In genomic region chr17:44188757-44189403, GRCh38 we compare ENCODE assay signal across 13 cellular contexts. TPM values are rescaled to one million over a fixed set of nuclear protein-coding genes. Genes with fewer than 3 reads are reported as not detected.
A peak's percentile ranks its signal among the peaks of the same experiment; 100 is the strongest.
DNase-seq lines count a peak whose midpoint lies in the region; ATAC-seq, FAIRE-seq and TF ChIP-seq lines count a peak whose summit lies in the region.
"Had no signal": no experiment of that assay in that cellular context is flagged by ENCODE, and none has a peak within 500 bp of the region (broad histone marks: within the 10 kb centered on the region; RNA-seq: fewer than 3 reads in every experiment).

No MANE protein-coding gene starts in this region.

- peaks cover 30 to 49% (median 40%) of the 10 kb centered on the region in 4 donors for H3K4me1 Mint-ChIP-seq in CD4-positive, alpha-beta memory T cell

- TF ChIP-seq RAD21 in K562 (CRISPR knock-in tag; conservative IDR thresholded peaks at IDR 0.05 in 1 of 2, IDR thresholded peaks at IDR 0.05 in 1 of 2): no peak
- no peak for TF ChIP-seq RAD21 in neural cell (conservative IDR thresholded peaks at IDR 0.05)

- POLR2A ChIA-PET in CD4-positive, alpha-beta memory T cell (lab: Charles Lee; ENCODE audit: partially characterized antibody): interaction anchor here (1.1 to 10.9 kb wide), 3 partner anchors 11 to 138 kb away, joined by 4 to 159 read pairs (median 143); partner anchors contain the start of genes ATXN7L3 and UBTF
- POLR2A ChIA-PET in K562 (lab: Yijun Ruan, JAX): interaction anchor here (2.3 kb wide), 1 partner anchor 9 kb away, joined by 14 read pairs; no protein-coding TSS in a partner anchor

- H3K9me1 ChIP-seq in K562 (ENCODE audit: control insufficient read depth, insufficient read depth, low read length): no peaks in the 10 kb centered on the region

- BruUV-seq in K562 (replicated peaks; lab: Mats Ljungman, UMichigan): no TSS peak

- H3K79me2 ChIP-seq in Karpas-422 (ENCODE audit: low read length) (peaks cover 39% of the 10 kb centered on the region), K562 (ENCODE audit: control insufficient read depth, insufficient read depth, low read length) (peaks cover 37% of the 10 kb centered on the region), neural cell (replicated peaks; ENCODE audit: insufficient read depth, low read length) (peaks cover 34% of the 10 kb centered on the region)

- no peaks in the 10 kb centered on the region for H3K27me3 Mint-ChIP-seq in CD4-positive, alpha-beta memory T cell

- no peaks in the 10 kb centered on the region for H3K9me2 ChIP-seq in Karpas-422 (replicated peaks; ENCODE audit: insufficient read depth, low read length)
- H3K9me2 ChIP-seq in neural cell (ENCODE audit: insufficient read depth, low read length): no peaks in the 10 kb centered on the region

- H3K9me3 ChIP-seq in CD4-positive, alpha-beta memory T cell (ENCODE audit: control insufficient read depth in 1 of 2, low read length in 2 of 2): no peaks in the 10 kb centered on the region
- H3K9me3 ChIP-seq in Karpas-422 (ENCODE audit: low read length): no peaks in the 10 kb centered on the region
- no peaks in the 10 kb centered on the region for H3K9me3 ChIP-seq in K562 (replicated peaks; ENCODE audit: control insufficient read depth, insufficient read depth, low read depth, low read length)
- no peaks in the 10 kb centered on the region for H3K9me3 ChIP-seq in neural cell (ENCODE audit: low read length)

- no peak for TF ChIP-seq POLR2A in K562 (conservative IDR thresholded peaks at IDR 0.05)

- H2AFZ ChIP-seq in Karpas-422 (ENCODE audit: low read length) (no peak overlapping the region), K562 (ENCODE audit: low read depth, low read length) (no peak overlapping the region), neural cell (ENCODE audit: low read depth, low read length) (no peak overlapping the region)

- H3K4me2 ChIP-seq in Karpas-422 (ENCODE audit: low read depth, low read length, poor library complexity, severe bottlenecking): peak overlapping the region; percentile 77
- H3K4me2 ChIP-seq in K562 (ENCODE audit: insufficient read depth, low read length): no peak overlapping the region
- no peak overlapping the region for H3K4me2 ChIP-seq in neural cell (ENCODE audit: low read length)

- peak overlapping the region in 6 of 7 donors; percentile 41 to 100 (median 100) for H3K27ac Mint-ChIP-seq in CD4-positive, alpha-beta memory T cell

- TF ChIP-seq CTCF in K562 (IDR thresholded peaks at IDR 0.05 in 2 of 3, conservative IDR thresholded peaks at IDR 0.05 in 1 of 3; ENCODE audit: insufficient read depth in 2 of 3, low read depth in 1 of 3, low read length in 3 of 3) (no peak), neural cell (IDR thresholded peaks at IDR 0.05; ENCODE audit: poor library complexity, severe bottlenecking) (no peak)

- peaks cover 36% of the 10 kb centered on the region for H3K4me1 ChIP-seq in CD4-positive, alpha-beta memory T cell (ENCODE audit: insufficient read depth, low read length)
- H3K4me1 ChIP-seq in Karpas-422 (ENCODE audit: low read length) (peaks cover 23% of the 10 kb centered on the region), K562 (replicated peaks in 1 of 2; ENCODE audit: control insufficient read depth in 2 of 2, insufficient read depth in 2 of 2, low read length in 2 of 2) (peaks cover 20 to 23% of the 10 kb centered on the region in 2 experiments)

- H3K9ac ChIP-seq in Karpas-422 (ENCODE audit: low read length): 0 out of 2 replicates have a peak overlapping the region, but pooled peaks have one; percentile 84
- H3K9ac ChIP-seq in K562 (ENCODE audit: insufficient read depth in 1 of 2, low read depth in 2 of 2, low read length in 2 of 2): peak overlapping the region in 1 of 2 experiments; percentile 60; a peak in 2 of 4 replicates
- H3K9ac ChIP-seq in neural cell (ENCODE audit: low read length): no peak overlapping the region

- no peak for FAIRE-seq in K562 (lab: Jason Lieb, UNC)
- FAIRE-seq: keratinocyte had no signal

- peak overlapping the region; percentile 98 for H3K27ac ChIP-seq in CD4-positive, alpha-beta memory T cell (ENCODE audit: low read depth, low read length)
- no peak overlapping the region for H3K27ac ChIP-seq in Karpas-422 (ENCODE audit: low read length)
- no peak overlapping the region for H3K27ac ChIP-seq in K562 (ENCODE audit: extremely low read depth, low read depth, low read length)
- H3K27ac ChIP-seq in neural cell (ENCODE audit: low read length): no peak overlapping the region

- no peaks in the 10 kb centered on the region for H4K20me1 ChIP-seq in Karpas-422 (ENCODE audit: insufficient read depth, low read depth, low read length)
- 0 out of 2 replicates have a peak, but pooled peaks cover 5% of the 10 kb centered on the region for H4K20me1 ChIP-seq in K562 (replicated peaks; ENCODE audit: control insufficient read depth, insufficient read depth, low read length)
- H4K20me1 ChIP-seq in neural cell (ENCODE audit: insufficient read depth): no peaks in the 10 kb centered on the region

- H3K4me3 Mint-ChIP-seq in CD4-positive, alpha-beta memory T cell: peak overlapping the region in 4 of 8 donors; percentile 43 to 99 (median 58)

- intact Hi-C loops in CD4-positive, alpha-beta memory T cell (cut with micrococcal nuclease): no loop called here
- intact Hi-C loops in K562 (cut with micrococcal nuclease): no loop called here

- H3K9me3 Mint-ChIP-seq in CD4-positive, alpha-beta memory T cell: peaks cover 0 to 5% (median 0%) of the 10 kb centered on the region in 8 donors

- WGBS in K562 (ENCODE audit: insufficient coverage, low coverage, missing lambda C conversion rate): 87% methylated on average over 9 of the region's 11 CpGs

- no peak for DNase-seq in CD4-positive, alpha-beta memory T cell
- DNase-seq in Karpas-422 (no peak), K562 (ENCODE audit: extremely low read depth in 1 of 4, low spot score in 3 of 4) (no peak), AG08396 (ENCODE audit: low spot score) (no peak), NCI-H187 (lab: John Stamatoyannopoulos, UW) (no peak)
- DNase-seq: activated effector memory CD4-positive, alpha-beta T cell treated with Interleukin-2 at 50 U/mL for 16 hours; NCI-H2227 treated with DMSO at 0.1 percent for 48 hours; nucleus accumbens; stimulated activated naive CD4-positive, alpha-beta T cell had no signal

- TF ChIP-seq EP300 in K562 (IDR thresholded peaks at IDR 0.05; ENCODE audit: low read length) (no peak), neural cell (conservative IDR thresholded peaks at IDR 0.05; ENCODE audit: poor library complexity, severe bottlenecking) (no peak)

- no peak overlapping the region for H3K4me3 ChIP-seq in CD4-positive, alpha-beta memory T cell (ENCODE audit: low read length in 2 of 2)
- H3K4me3 ChIP-seq in Karpas-422 (ENCODE audit: low read length): no peak overlapping the region
- no peak overlapping the region for H3K4me3 ChIP-seq in K562
- peak overlapping the region; percentile 92 for H3K4me3 ChIP-seq in neural cell (ENCODE audit: low read length)

- peaks cover 33% of the 10 kb centered on the region for H3K36me3 ChIP-seq in CD4-positive, alpha-beta memory T cell (ENCODE audit: insufficient read depth, low read length)
- H3K36me3 ChIP-seq in Karpas-422 (ENCODE audit: insufficient read depth, low read length) (no peaks in the 10 kb centered on the region), K562 (ENCODE audit: control insufficient read depth, insufficient read depth, low read length) (peaks cover 51% of the 10 kb centered on the region), neural cell (ENCODE audit: insufficient read depth, low read length) (no peaks in the 10 kb centered on the region)

- H3K36me3 Mint-ChIP-seq in CD4-positive, alpha-beta memory T cell: peaks cover 12 to 46% of the 10 kb centered on the region in 2 donors

- ATAC-seq in K562 (no peak), HG03460 (IDR thresholded peaks at IDR 0.05; ENCODE audit: unreplicated experiment) (no peak), GM18517 (IDR thresholded peaks at IDR 0.05; ENCODE audit: unreplicated experiment) (no peak)

- no peaks in the 10 kb centered on the region for H3K27me3 ChIP-seq in CD4-positive, alpha-beta memory T cell (ENCODE audit: insufficient read depth, low read length)
- H3K27me3 ChIP-seq in Karpas-422 (ENCODE audit: low read length) (no peaks in the 10 kb centered on the region), K562 (ENCODE audit: control insufficient read depth in 2 of 2, insufficient read depth in 2 of 2, low read length in 2 of 2) (no peaks in the 10 kb centered on the region), neural cell (ENCODE audit: insufficient read depth, low read depth, low read length) (no peaks in the 10 kb centered on the region)

- in situ Hi-C loops in K562 (cut with MboI): no loop called here

- CTCF ChIA-PET in CD4-positive, alpha-beta memory T cell (lab: Charles Lee; ENCODE audit: partially characterized antibody): interaction anchor here (0.7 to 1.7 kb wide), 2 partner anchors 21 to 146 kb away, joined by 3 read pairs; no protein-coding TSS in a partner anchor
- CTCF ChIA-PET in K562 (lab: Yijun Ruan, JAX; ENCODE audit: low intra/inter-chr PET ratio): no interaction called here

- H3F3A ChIP-seq in neural cell (ENCODE audit: insufficient read depth, low read length, poor library complexity, severe bottlenecking): no peaks in the 10 kb centered on the region

RNA-seq across cellular contexts. Expression of gene TMUB2, which starts 2.1 kb away (rescaled TPM):
- 10 to 100 TPM; 45.4 to 47.9 TPM for total RNA-seq in CD4-positive, alpha-beta memory T cell
- 10 to 100 TPM; 35.3 TPM for polyA plus RNA-seq in CD4-positive, alpha-beta memory T cell
- total RNA-seq in Karpas-422 (2014; rRNA removed; shearing (Covaris generic); ENCODE audit: low replicate concordance): 29.3 and 36.5 TPM in 2 replicates
- total RNA-seq in K562 (2011; cell fraction: chromatin; rRNA removed; ENCODE audit: low replicate concordance): 38.1 and 99.8 TPM in 2 replicates
- 73.8 and 91.2 TPM in 2 replicates for total RNA-seq in K562 (2011; cell fraction: nucleolus; rRNA removed)
- total RNA-seq in K562 (2011; cell fraction: nucleoplasm; rRNA removed): 60.6 and 66.9 TPM in 2 replicates
- total RNA-seq in K562 (2014; rRNA removed): 16.3 and 25.4 TPM in 2 replicates
- 8.4 and 9.7 TPM in 2 replicates for total RNA-seq in K562 (2014; rRNA removed; fragmentation: Illumina TruSeq; extraction: Trizol)
- total RNA-seq in K562 (2015; rRNA removed; fragmentation: Illumina TruSeq; extraction: Trizol): 15.6 and 15.8 TPM in 2 replicates
- 20.3 and 21.1 TPM in 2 replicates for total RNA-seq in K562 (2021)
- 24.1 and 29.5 TPM in 2 replicates for polyA plus RNA-seq in K562 (2011; rRNA removed)
- 31.6 and 38.9 TPM in 2 replicates for polyA plus RNA-seq in K562 (2011; cell fraction: cytosol; rRNA removed)
- 115 and 122 TPM in 2 replicates for polyA plus RNA-seq in K562 (2011; cell fraction: nucleus; rRNA removed)
- polyA plus RNA-seq in K562 (2012): 20.3 and 28.3 TPM in 2 replicates
- 24.0 and 26.8 TPM in 2 replicates for polyA plus RNA-seq in K562 (2014; fragmentation: Illumina TruSeq; extraction: Trizol)
- polyA plus RNA-seq in K562 (2014; fragmentation: Nextera tagmentation; extraction: Ambion mirVana): 1 to 10 TPM; 4.1 to 6.2 TPM
- polyA plus RNA-seq in K562 (2014; rRNA removed): 27.3 and 29.8 TPM in 2 replicates
- polyA minus RNA-seq in K562 (2011; rRNA and poly(A)+ RNA removed): 10.3 and 12.0 TPM in 2 replicates
- polyA minus RNA-seq in K562 (2011; cell fraction: cytosol; rRNA and poly(A)+ RNA removed): 7.9 and 10.4 TPM in 2 replicates
- polyA minus RNA-seq in K562 (2011; cell fraction: nucleus; rRNA and poly(A)+ RNA removed): 13.3 and 18.0 TPM in 2 replicates
- 59.9 and 77.4 TPM in 2 replicates for polyA plus RNA-seq in neural cell
- polyA minus RNA-seq in neural cell: 30.2 and 31.2 TPM in 2 replicates

RNA-seq across cellular contexts. Expression of gene ATXN7L3, which starts 10.8 kb away (rescaled TPM):
- 100 to 1,000 TPM; 123 to 128 TPM for total RNA-seq in CD4-positive, alpha-beta memory T cell
- 10 to 100 TPM in 1 of 2 donors, 1 to 10 TPM in 1; 5.8 to 17.7 TPM for polyA plus RNA-seq in CD4-positive, alpha-beta memory T cell
- total RNA-seq in Karpas-422 (2014; rRNA removed; shearing (Covaris generic); ENCODE audit: low replicate concordance): 29.0 and 54.7 TPM in 2 replicates
- 51.6 and 129 TPM in 2 replicates for total RNA-seq in K562 (2011; cell fraction: chromatin; rRNA removed; ENCODE audit: low replicate concordance)
- 62.6 and 75.4 TPM in 2 replicates for total RNA-seq in K562 (2011; cell fraction: nucleolus; rRNA removed)
- total RNA-seq in K562 (2011; cell fraction: nucleoplasm; rRNA removed): 53.1 and 57.1 TPM in 2 replicates
- total RNA-seq in K562 (2014; rRNA removed) (37.9 and 39.0 TPM in 2 replicates), K562 (2014; rRNA removed; fragmentation: Illumina TruSeq; extraction: Trizol) (22.7 and 23.9 TPM in 2 replicates), K562 (2015; rRNA removed; fragmentation: Illumina TruSeq; extraction: Trizol) (30.5 and 30.9 TPM in 2 replicates), K562 (2021) (56.4 and 66.1 TPM in 2 replicates)
- polyA plus RNA-seq in K562 (2011; rRNA removed) (31.5 and 33.2 TPM in 2 replicates), K562 (2014; fragmentation: Illumina TruSeq; extraction: Trizol) (39.1 and 39.4 TPM in 2 replicates), K562 (2014; fragmentation: Nextera tagmentation; extraction: Ambion mirVana) (under 1 TPM; 0.62 to 0.90 TPM), K562 (2014; rRNA removed) (34.9 and 45.5 TPM in 2 replicates), neural cell (93.5 and 97.2 TPM in 2 replicates)
- polyA plus RNA-seq in K562 (2011; cell fraction: cytosol; rRNA removed): 36.0 and 37.1 TPM in 2 replicates
- 79.2 and 91.4 TPM in 2 replicates for polyA plus RNA-seq in K562 (2011; cell fraction: nucleus; rRNA removed)
- polyA plus RNA-seq in K562 (2012): 32.1 and 40.8 TPM in 2 replicates
- 42.8 and 44.3 TPM in 2 replicates for polyA minus RNA-seq in K562 (2011; rRNA and poly(A)+ RNA removed)
- 17.8 and 23.8 TPM in 2 replicates for polyA minus RNA-seq in K562 (2011; cell fraction: cytosol; rRNA and poly(A)+ RNA removed)
- 35.0 and 46.0 TPM in 2 replicates for polyA minus RNA-seq in K562 (2011; cell fraction: nucleus; rRNA and poly(A)+ RNA removed)
- 108 and 109 TPM in 2 replicates for polyA minus RNA-seq in neural cell

RNA-seq across cellular contexts. Expression of gene ASB16, which starts 18.4 kb away (rescaled TPM):
- not detected for total RNA-seq in CD4-positive, alpha-beta memory T cell
- under 1 TPM in 1 of 2 donors, not detected in 1; 0.14 TPM for polyA plus RNA-seq in CD4-positive, alpha-beta memory T cell
- total RNA-seq in Karpas-422 (2014; rRNA removed; shearing (Covaris generic); ENCODE audit: low replicate concordance): not detected in 2 replicates
- total RNA-seq in K562 (2011; cell fraction: chromatin; rRNA removed; ENCODE audit: low replicate concordance): 0.44 TPM in 1 of 2 replicates, not detected in the other
- total RNA-seq in K562 (2011; cell fraction: nucleolus; rRNA removed): 0.33 and 0.39 TPM in 2 replicates
- 0.31 TPM in 1 of 2 replicates, not detected in the other for total RNA-seq in K562 (2011; cell fraction: nucleoplasm; rRNA removed)
- total RNA-seq in K562 (2014; rRNA removed) (not detected in 2 replicates), K562 (2014; rRNA removed; fragmentation: Illumina TruSeq; extraction: Trizol) (not detected in 2 replicates), K562 (2015; rRNA removed; fragmentation: Illumina TruSeq; extraction: Trizol) (not detected in 2 replicates), K562 (2021) (not detected in 2 replicates)
- polyA plus RNA-seq in K562 (2011; rRNA removed) (0.07 and 0.14 TPM in 2 replicates), K562 (2014; fragmentation: Illumina TruSeq; extraction: Trizol) (not detected in 2 replicates), K562 (2014; fragmentation: Nextera tagmentation; extraction: Ambion mirVana) (under 1 TPM in 1 of 2 experiments, not detected in 1; 0.03 TPM), K562 (2014; rRNA removed) (0.23 TPM in 1 of 2 replicates, not detected in the other), neural cell (not detected in 2 replicates)
- 0.03 and 0.04 TPM in 2 replicates for polyA plus RNA-seq in K562 (2011; cell fraction: cytosol; rRNA removed)
- 0.07 and 0.24 TPM in 2 replicates for polyA plus RNA-seq in K562 (2011; cell fraction: nucleus; rRNA removed)
- 1.0 and 1.8 TPM in 2 replicates for polyA plus RNA-seq in K562 (2012)
- polyA minus RNA-seq in K562 (2011; rRNA and poly(A)+ RNA removed): not detected in 2 replicates
- polyA minus RNA-seq in K562 (2011; cell fraction: cytosol; rRNA and poly(A)+ RNA removed): not detected in 2 replicates
- not detected in 2 replicates for polyA minus RNA-seq in K562 (2011; cell fraction: nucleus; rRNA and poly(A)+ RNA removed)
- not detected in 2 replicates for polyA minus RNA-seq in neural cell
- polyA plus RNA-seq: keratinocyte had no signal

RNA-seq across cellular contexts. Expression of gene UBTF, which starts 30.6 kb away (rescaled TPM):
- 100 to 1,000 TPM; 245 to 264 TPM for total RNA-seq in CD4-positive, alpha-beta memory T cell
- 10 to 100 TPM; 12.2 to 69.7 TPM for polyA plus RNA-seq in CD4-positive, alpha-beta memory T cell
- total RNA-seq in Karpas-422 (2014; rRNA removed; shearing (Covaris generic); ENCODE audit: low replicate concordance): 57.8 and 150 TPM in 2 replicates
- total RNA-seq in K562 (2011; cell fraction: chromatin; rRNA removed; ENCODE audit: low replicate concordance): 89.5 and 158 TPM in 2 replicates
- total RNA-seq in K562 (2011; cell fraction: nucleolus; rRNA removed): 66.7 and 67.4 TPM in 2 replicates
- total RNA-seq in K562 (2011; cell fraction: nucleoplasm; rRNA removed): 88.9 and 94.8 TPM in 2 replicates
- 107 and 113 TPM in 2 replicates for total RNA-seq in K562 (2014; rRNA removed)
- total RNA-seq in K562 (2014; rRNA removed; fragmentation: Illumina TruSeq; extraction: Trizol): 50.3 and 53.8 TPM in 2 replicates
- 85.8 and 86.3 TPM in 2 replicates for total RNA-seq in K562 (2015; rRNA removed; fragmentation: Illumina TruSeq; extraction: Trizol)
- total RNA-seq in K562 (2021): 90.1 and 93.9 TPM in 2 replicates
- polyA plus RNA-seq in K562 (2011; rRNA removed): 28.5 and 31.4 TPM in 2 replicates
- 15.1 and 15.4 TPM in 2 replicates for polyA plus RNA-seq in K562 (2011; cell fraction: cytosol; rRNA removed)
- 56.9 and 86.7 TPM in 2 replicates for polyA plus RNA-seq in K562 (2011; cell fraction: nucleus; rRNA removed)
- polyA plus RNA-seq in K562 (2012): 61.3 and 68.3 TPM in 2 replicates
- 96.5 and 110 TPM in 2 replicates for polyA plus RNA-seq in K562 (2014; fragmentation: Illumina TruSeq; extraction: Trizol)
- 1 to 10 TPM; 1.2 to 1.5 TPM for polyA plus RNA-seq in K562 (2014; fragmentation: Nextera tagmentation; extraction: Ambion mirVana)
- 75.8 and 83.6 TPM in 2 replicates for polyA plus RNA-seq in K562 (2014; rRNA removed)
- 30.2 and 35.1 TPM in 2 replicates for polyA minus RNA-seq in K562 (2011; rRNA and poly(A)+ RNA removed)
- polyA minus RNA-seq in K562 (2011; cell fraction: cytosol; rRNA and poly(A)+ RNA removed): 21.8 and 22.2 TPM in 2 replicates
- 34.5 and 53.5 TPM in 2 replicates for polyA minus RNA-seq in K562 (2011; cell fraction: nucleus; rRNA and poly(A)+ RNA removed)
- 71.7 and 73.8 TPM in 2 replicates for polyA plus RNA-seq in neural cell
- polyA minus RNA-seq in neural cell: 105 and 112 TPM in 2 replicates

RNA-seq across cellular contexts. Expression of gene HROB, which starts 47.1 kb away (rescaled TPM):
- under 1 TPM; 0.36 to 0.64 TPM for total RNA-seq in CD4-positive, alpha-beta memory T cell
- under 1 TPM; 0.25 to 0.43 TPM for polyA plus RNA-seq in CD4-positive, alpha-beta memory T cell
- 3.7 and 4.6 TPM in 2 replicates for total RNA-seq in Karpas-422 (2014; rRNA removed; shearing (Covaris generic); ENCODE audit: low replicate concordance)
- 57.8 and 130 TPM in 2 replicates for total RNA-seq in K562 (2011; cell fraction: chromatin; rRNA removed; ENCODE audit: low replicate concordance)
- 60.3 and 68.5 TPM in 2 replicates for total RNA-seq in K562 (2011; cell fraction: nucleolus; rRNA removed)
- 45.9 and 50.4 TPM in 2 replicates for total RNA-seq in K562 (2011; cell fraction: nucleoplasm; rRNA removed)
- total RNA-seq in K562 (2014; rRNA removed) (10.4 and 15.0 TPM in 2 replicates), K562 (2014; rRNA removed; fragmentation: Illumina TruSeq; extraction: Trizol) (7.1 and 9.3 TPM in 2 replicates), K562 (2015; rRNA removed; fragmentation: Illumina TruSeq; extraction: Trizol) (9.6 and 9.8 TPM in 2 replicates), K562 (2021) (17.5 and 20.1 TPM in 2 replicates)
- polyA plus RNA-seq in K562 (2011; rRNA removed) (11.9 and 25.9 TPM in 2 replicates), K562 (2014; fragmentation: Illumina TruSeq; extraction: Trizol) (18.9 and 19.5 TPM in 2 replicates), K562 (2014; fragmentation: Nextera tagmentation; extraction: Ambion mirVana) (1 to 10 TPM; 6.6 to 6.7 TPM), K562 (2014; rRNA removed) (10.6 and 13.5 TPM in 2 replicates), neural cell (1.3 TPM in 2 replicates)
- polyA plus RNA-seq in K562 (2011; cell fraction: cytosol; rRNA removed): 22.0 and 24.6 TPM in 2 replicates
- 34.5 and 44.9 TPM in 2 replicates for polyA plus RNA-seq in K562 (2011; cell fraction: nucleus; rRNA removed)
- 11.8 and 18.1 TPM in 2 replicates for polyA plus RNA-seq in K562 (2012)
- 21.5 and 22.0 TPM in 2 replicates for polyA minus RNA-seq in K562 (2011; rRNA and poly(A)+ RNA removed)
- polyA minus RNA-seq in K562 (2011; cell fraction: cytosol; rRNA and poly(A)+ RNA removed): 15.9 and 16.5 TPM in 2 replicates
- 10.0 and 13.3 TPM in 2 replicates for polyA minus RNA-seq in K562 (2011; cell fraction: nucleus; rRNA and poly(A)+ RNA removed)
- 1.5 and 1.7 TPM in 2 replicates for polyA minus RNA-seq in neural cell
